9 cellular contexts compared by ENCODE assay signal in the genomic region with DNA sequence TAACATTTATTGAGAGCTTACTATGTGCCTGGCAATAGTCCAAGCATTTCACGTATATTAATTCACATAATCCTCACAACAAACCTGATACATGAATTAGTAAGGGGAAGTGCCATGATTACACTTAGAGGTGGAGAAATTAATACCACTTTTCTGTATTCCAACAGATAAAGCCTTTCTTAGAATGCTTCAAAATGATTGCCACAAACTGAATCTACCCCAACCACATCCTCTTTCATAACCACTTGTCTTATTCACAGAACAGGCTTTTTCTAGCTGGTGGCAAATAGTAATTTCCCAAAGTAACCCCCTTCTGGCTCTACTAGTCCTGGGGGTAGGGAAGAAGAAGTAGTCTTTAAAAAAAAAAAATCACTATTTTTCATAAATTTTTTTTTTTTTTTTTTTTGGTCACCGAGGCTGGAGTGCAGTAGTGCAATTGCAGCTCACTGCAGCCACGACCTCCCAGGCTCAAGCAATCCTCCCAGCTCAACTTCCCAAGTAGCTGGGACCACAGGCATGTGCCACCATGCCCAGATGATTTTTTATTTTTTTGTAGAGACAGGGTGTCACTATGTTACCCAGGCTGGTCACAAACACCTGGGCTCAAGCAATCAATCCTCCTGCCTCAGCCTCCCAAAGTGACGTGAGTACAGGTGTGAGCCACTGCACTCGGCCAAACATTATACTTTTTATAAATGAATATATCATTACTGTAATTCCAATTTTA. TPM values are rescaled to one million over a fixed set of nuclear protein-coding genes. Genes with fewer than 3 reads are reported as not detected.
DNase-seq lines count a peak whose midpoint lies in the region; ATAC-seq and TF ChIP-seq lines count a peak whose summit lies in the region.
"Had no signal": no experiment of that assay in that cellular context is flagged by ENCODE, and none has a peak within 500 bp of the region (broad histone marks: within the 10 kb centered on the region; RNA-seq: fewer than 3 reads in every experiment).

No MANE protein-coding gene starts in this region.

- no peak overlapping the region for H4K91ac ChIP-seq in trophoblast cell (ENCODE audit: low read depth, low read length)

- no peaks in the 10 kb centered on the region for H3K79me2 ChIP-seq in trophoblast cell (ENCODE audit: control insufficient read depth, insufficient read depth, low read length, poor library complexity)
- H3K79me2 ChIP-seq: parathyroid adenoma had no signal

- no peaks in the 10 kb centered on the region for H3K9me3 ChIP-seq in BE2C
- no peaks in the 10 kb centered on the region for H3K9me3 ChIP-seq in trophoblast cell (ENCODE audit: insufficient read depth, low read depth, low read length)
- no peaks in the 10 kb centered on the region for H3K9me3 ChIP-seq in MG63

- WGBS in trophoblast cell (ENCODE audit: extremely low coverage, insufficient coverage, insufficient read length) = no CpG with 5 or more reads among the region's 5 CpGs

- TF ChIP-seq CTCF in BE2C (IDR thresholded peaks at IDR 0.05; ENCODE audit: low read depth, low read length) = no peak

- no peak overlapping the region for H2BK5ac ChIP-seq in trophoblast cell (ENCODE audit: low read depth, low read length, poor library complexity)

- ATAC-seq in GM21367 (IDR thresholded peaks at IDR 0.05; ENCODE audit: unreplicated experiment) (peak; percentile 70), HG03469 (IDR thresholded peaks at IDR 0.05; ENCODE audit: unreplicated experiment) (peak; percentile 47)

- no peak overlapping the region for H3K23ac ChIP-seq in trophoblast cell (ENCODE audit: low read length)

- no peak overlapping the region for H3K4ac ChIP-seq in trophoblast cell (ENCODE audit: low read depth, low read length)

- no peak overlapping the region for H2BK12ac ChIP-seq in trophoblast cell (ENCODE audit: low read length)

- H3K4me1 ChIP-seq in BE2C (no peaks in the 10 kb centered on the region), trophoblast cell (ENCODE audit: control insufficient read depth in 1 of 2, insufficient read depth in 2 of 2, low read length in 2 of 2) (no peaks in the 10 kb centered on the region)
- H3K4me1 ChIP-seq: parathyroid adenoma had no signal

- no peak overlapping the region for H3K4me2 ChIP-seq in trophoblast cell (ENCODE audit: low read length)

- H4K12ac ChIP-seq in trophoblast cell (ENCODE audit: low read depth, low read length) = no peak overlapping the region

- H4K8ac ChIP-seq in trophoblast cell (ENCODE audit: low read depth, low read length) = no peak overlapping the region

- no peak overlapping the region for H2AK5ac ChIP-seq in trophoblast cell (ENCODE audit: low read length)

- H3K36me3 ChIP-seq in BE2C (no peaks in the 10 kb centered on the region), trophoblast cell (ENCODE audit: control insufficient read depth in 1 of 2, insufficient read depth in 2 of 2, low read length in 2 of 2) (no peaks in the 10 kb centered on the region), MG63 (no peaks in the 10 kb centered on the region)

- no peak overlapping the region for H3K9ac ChIP-seq in trophoblast cell (ENCODE audit: low read length)
- H3K9ac ChIP-seq: parathyroid adenoma had no signal

- H3K4me3 ChIP-seq in BE2C (ENCODE audit: low read depth, low read length) = no peak overlapping the region
- H3K4me3 ChIP-seq in trophoblast cell (ENCODE audit: low read depth, low read length) = no peak overlapping the region
- H3K4me3 ChIP-seq in MG63 = no peak overlapping the region

- no peak overlapping the region for H3K27ac ChIP-seq in trophoblast cell (ENCODE audit: low read depth, low read length)
- H3K27ac ChIP-seq: parathyroid adenoma had no signal

- no peak overlapping the region for H2BK120ac ChIP-seq in trophoblast cell (ENCODE audit: insufficient read depth, low read length, poor library complexity)

- no peak overlapping the region for H2AFZ ChIP-seq in trophoblast cell (ENCODE audit: insufficient read depth, low read length, poor library complexity)
- H2AFZ ChIP-seq: parathyroid adenoma had no signal

- no peak overlapping the region for H3K18ac ChIP-seq in trophoblast cell (ENCODE audit: low read length)

- DNase-seq in EL (peak; percentile 34), BE2C (no peak), trophoblast cell (no peak), MG63 (no peak)
- peak; percentile 44 for DNase-seq in central memory CD4-positive, alpha-beta T cell
- no peak for DNase-seq in effector CD8-positive, alpha-beta T cell (lab: John Stamatoyannopoulos, UW)

- no peak overlapping the region for H3K14ac ChIP-seq in trophoblast cell (ENCODE audit: low read length)

- no peaks in the 10 kb centered on the region for H3K79me1 ChIP-seq in trophoblast cell (ENCODE audit: low read length)

- H3K27me3 ChIP-seq in BE2C (peaks cover 3% of the 10 kb centered on the region; the same call in 1 of the 2 replicates), trophoblast cell (ENCODE audit: insufficient read depth, low read length) (no peaks in the 10 kb centered on the region), MG63 (no peaks in the 10 kb centered on the region)

RNA-seq across cellular contexts. Expression of a gene that starts 59.0 kb away (rescaled TPM):
- polyA plus RNA-seq in BE2C (2012; ENCODE audit: insufficient read depth, insufficient read length, low read depth) = 14.8 TPM
- 14.6 and 15.4 TPM in 2 replicates for polyA plus RNA-seq in trophoblast cell (2013)
- total RNA-seq in MG63 (2014; rRNA removed; shearing (Covaris generic); ENCODE audit: low replicate concordance) = 8.8 and 10.5 TPM in 2 replicates

Comparison
In these comparisons a context has a peak if more than half of its experiments do, and no peak if none do; other contexts are left out.
1. DNase-seq: peak in EL (single experiment) and central memory CD4-positive, alpha-beta T cell (single experiment); none in BE2C (single experiment), effector CD8-positive, alpha-beta T cell (single experiment), trophoblast cell (0 of 2) and MG63 (single experiment).